In genomic region chr1:21510885-21511578, GRCh38 we compare ENCODE assay signal across 13 cellular contexts. TPM values are rescaled to one million over a fixed set of nuclear protein-coding genes. Genes with fewer than 3 reads are reported as not detected.
DNase-seq lines count a peak whose midpoint lies in the region; ATAC-seq and TF ChIP-seq lines count a peak whose summit lies in the region.
"Had no signal": no experiment of that assay in that cellular context is flagged by ENCODE, and none has a peak within 500 bp of the region (broad histone marks: within the 10 kb centered on the region; RNA-seq: fewer than 3 reads in every experiment).

No MANE protein-coding gene starts in this region.

- H3K9ac ChIP-seq in iPS-20b (ENCODE audit: low read depth, low read length) = peak overlapping the region; percentile 62; the same call in 1 of the 2 replicates
- H3K9ac ChIP-seq: BLaER1, parathyroid adenoma had no signal

- intact Hi-C loops in heart right ventricle (cut with DNase I) = loop anchor here in 7 of 10 donors (1.0 to 10.0 kb wide), 6 partner anchors 59 to 146 kb away; no protein-coding TSS in a partner anchor
- intact Hi-C loops in Right ventricle myocardium inferior (cut with DNase I) = loop anchor here (2.0 to 5.0 kb wide), 2 partner anchors 26 to 146 kb away; no protein-coding TSS in a partner anchor
- intact Hi-C loops in sigmoid colon (cut with DNase I) = no loop called here

- TF ChIP-seq CTCF in heart right ventricle (IDR thresholded peaks at IDR 0.05) (no peak), VCaP (conservative IDR thresholded peaks at IDR 0.05) (peak; percentile 27; the same call in 1 of the 2 replicates), upper lobe of left lung (IDR thresholded peaks at IDR 0.05) (no peak), sigmoid colon (IDR thresholded peaks at IDR 0.05) (no peak)

- H3K27ac ChIP-seq in heart right ventricle (peak overlapping the region in 6 of 10 donors; percentile 17 to 58 (median 37)), VCaP (no peak overlapping the region), iPS-20b (ENCODE audit: low read length) (no peak overlapping the region), upper lobe of left lung (peak overlapping the region; percentile 64 to 92 (median 74)), sigmoid colon (peak overlapping the region in 2 of 4 donors; percentile 47 to 65)
- H3K27ac ChIP-seq: BLaER1, parathyroid adenoma, tibial artery had no signal

- H3K36me3 ChIP-seq in heart right ventricle = no peaks in the 10 kb centered on the region
- peaks cover 17% of the 10 kb centered on the region; the same call in 1 of the 2 replicates for H3K36me3 ChIP-seq in iPS-20b (ENCODE audit: insufficient read depth, low read depth, low read length)
- no peaks in the 10 kb centered on the region for H3K36me3 ChIP-seq in upper lobe of left lung
- no peaks in the 10 kb centered on the region for H3K36me3 ChIP-seq in sigmoid colon
- H3K36me3 ChIP-seq: BLaER1, tibial artery had no signal

- DNase-seq in heart right ventricle (no peak), Right ventricle myocardium inferior (ENCODE audit: missing footprints) (no peak), upper lobe of left lung (peak in 1 of 2 donors; percentile 53), sigmoid colon (no peak), AG08396 (ENCODE audit: low spot score) (no peak)
- DNase-seq: activated CD4-positive, alpha-beta memory T cell treated with anti-CD3 and anti-CD28 coated beads, Interleukin-2, amount 10 ng/mL, durations not matched to agents 7 days and 5 days; erythroblast had no signal

- peak in 2 of 4 donors; percentile 48 to 70 for TF ChIP-seq EP300 in upper lobe of left lung (IDR thresholded peaks at IDR 0.05)
- no peak for TF ChIP-seq EP300 in sigmoid colon (IDR thresholded peaks at IDR 0.05)

- H3K4me1 ChIP-seq in heart right ventricle (peaks cover 10 to 43% (median 23%) of the 10 kb centered on the region in 9 donors), iPS-20b (ENCODE audit: insufficient read depth, low read length) (peaks cover 16% of the 10 kb centered on the region; the same call in 1 of the 2 replicates), upper lobe of left lung (peaks cover 6 to 39% (median 24%) of the 10 kb centered on the region in 4 donors), sigmoid colon (peaks cover 0 to 33% (median 27%) of the 10 kb centered on the region in 4 donors)
- H3K4me1 ChIP-seq: parathyroid adenoma had no signal

- H3K9me3 ChIP-seq in heart right ventricle (no peaks in the 10 kb centered on the region), iPS-20b (ENCODE audit: insufficient read depth, low read depth, low read length) (no peaks in the 10 kb centered on the region), upper lobe of left lung (no peaks in the 10 kb centered on the region), sigmoid colon (no peaks in the 10 kb centered on the region)
- H3K9me3 ChIP-seq: BLaER1, tibial artery had no signal

- peaks cover 0 to 49% (median 20%) of the 10 kb centered on the region in 7 donors for H3K27me3 ChIP-seq in heart right ventricle
- H3K27me3 ChIP-seq in iPS-20b (ENCODE audit: insufficient read depth, low read length) = peaks cover 15% of the 10 kb centered on the region
- peaks cover 0 to 8% (median 2%) of the 10 kb centered on the region in 4 donors for H3K27me3 ChIP-seq in upper lobe of left lung
- H3K27me3 ChIP-seq in sigmoid colon = peaks cover 11 to 43% (median 35%) of the 10 kb centered on the region in 3 donors

- no peak for ATAC-seq in heart right ventricle
- ATAC-seq in Right ventricle myocardium inferior = no peak
- ATAC-seq in upper lobe of left lung (ENCODE audit: low FRiP score in 2 of 2) = peak in 1 of 2 donors; percentile 1
- ATAC-seq in GM19328 (IDR thresholded peaks at IDR 0.05; ENCODE audit: unreplicated experiment) = no peak

- peak overlapping the region in 6 of 10 donors; percentile 48 to 60 (median 56) for H3K4me3 ChIP-seq in heart right ventricle
- peak overlapping the region; percentile 87 for H3K4me3 ChIP-seq in iPS-20b (ENCODE audit: low read length)
- peak overlapping the region in 3 of 4 donors; percentile 44 to 54 (median 49) for H3K4me3 ChIP-seq in upper lobe of left lung
- H3K4me3 ChIP-seq in sigmoid colon = no peak overlapping the region
- H3K4me3 ChIP-seq: BLaER1, tibial artery had no signal

- peak in 1 of 4 donors; percentile 8 for TF ChIP-seq POLR2A in upper lobe of left lung (IDR thresholded peaks at IDR 0.05)
- TF ChIP-seq POLR2A in sigmoid colon (IDR thresholded peaks at IDR 0.05) = no peak

- WGBS in heart right ventricle, 2 donors = 83% methylated on average over 9 of the region's 9 CpGs
- WGBS in upper lobe of left lung, 2 donors = 59 to 71% methylated on average over 8 to 9 of the region's 9 CpGs
- WGBS in sigmoid colon, 2 donors = 83 to 86% methylated on average over 9 of the region's 9 CpGs

RNA-seq across cellular contexts. Expression of gene ALPL, which starts 1.8 kb away (rescaled TPM):
- total RNA-seq in heart right ventricle (10 to 100 TPM in 5 of 10 donors, 1 to 10 TPM in 5; 7.1 to 19.2 (median 9.3) TPM), Right ventricle myocardium inferior (11.0 TPM), upper lobe of left lung (100 to 1,000 TPM in 4 of 6 donors, 10 to 100 TPM in 2; 72.3 to 327 (median 182) TPM), sigmoid colon (1 to 10 TPM in 2 of 4 donors, under 1 TPM in 2; 0.36 to 4.7 (median 1.4) TPM)
- polyA plus RNA-seq in heart right ventricle (10 to 100 TPM in 1 of 2 donors, 1 to 10 TPM in 1; 7.9 to 21.1 TPM), sigmoid colon (1 to 10 TPM; 2.1 to 7.8 (median 4.1) TPM)
- total RNA-seq: activated CD4-positive, alpha-beta memory T cell treated with anti-CD3 and anti-CD28 coated beads, Interleukin-2, amount 10 ng/mL, durations not matched to agents 7 days and 5 days had no signal

Comparison
In these comparisons a context has a peak if more than half of its experiments do, and no peak if none do; other contexts are left out.
1. H3K27ac ChIP-seq: peak in heart right ventricle (6 of 10) and upper lobe of left lung (4 of 4); none in VCaP (single experiment) and iPS-20b (single experiment).
2. H3K4me3 ChIP-seq: peak in heart right ventricle (6 of 10), iPS-20b (single experiment) and upper lobe of left lung (3 of 4); none in sigmoid colon (0 of 4).